ENCODE assay signal across 11 cellular contexts in genomic region chr4:7207791-7208231, GRCh38. TPM values are rescaled to one million over a fixed set of nuclear protein-coding genes. Genes with fewer than 3 reads are reported as not detected.
DNase-seq lines count a peak whose midpoint lies in the region; ATAC-seq and TF ChIP-seq lines count a peak whose summit lies in the region.
"Had no signal": no experiment of that assay in that cellular context is flagged by ENCODE, and none has a peak within 500 bp of the region (broad histone marks: within the 10 kb centered on the region; RNA-seq: fewer than 3 reads in every experiment).

No MANE protein-coding gene starts in this region.

- no peaks in the 10 kb centered on the region for H3K9me2 ChIP-seq in GM23248 (ENCODE audit: insufficient read depth)

- WGBS in GM23248 (ENCODE audit: low coverage in 1 of 2, low lambda C conversion rate in 2 of 2, missing lambda C conversion rate in 2 of 2), 2 experiments, result 39 to 41% methylated on average over 10 of the region's 10 CpGs
- 62% methylated on average over 10 of the region's 10 CpGs for WGBS in smooth muscle cell (ENCODE audit: low lambda C conversion rate)

- no peaks in the 10 kb centered on the region for H4K20me1 ChIP-seq in GM23248 (ENCODE audit: insufficient read depth)
- no peaks in the 10 kb centered on the region for H4K20me1 ChIP-seq in smooth muscle cell (ENCODE audit: low read depth)

- peak overlapping the region; percentile 37 for H3K4me3 ChIP-seq in GM23248
- H3K4me3 ChIP-seq in brain microvascular endothelial cell (ENCODE audit: low read depth, low read length), result no peak overlapping the region
- H3K4me3 ChIP-seq in left lung, result no peak overlapping the region
- no peak overlapping the region for H3K4me3 ChIP-seq in smooth muscle cell
- no peak overlapping the region for H3K4me3 ChIP-seq in mucosa of descending colon
- H3K4me3 ChIP-seq: dorsolateral prefrontal cortex had no signal

- H3K9me3 Mint-ChIP-seq in activated CD8-positive, alpha-beta T cell treated with anti-CD3 and anti-CD28 coated beads, Interleukin-2, amount 10 ng/mL, durations not matched to agents 7 days and 5 days (ENCODE audit: insufficient read depth), result no peaks in the 10 kb centered on the region
- H3K9me3 Mint-ChIP-seq: activated naive CD8-positive, alpha-beta T cell treated with anti-CD3 and anti-CD28 coated beads, Interleukin-2, amount 50 U/mL, for 24 hours had no signal

- peaks cover 31% of the 10 kb centered on the region for H3F3A ChIP-seq in GM23248 (ENCODE audit: insufficient read depth)
- H3F3A ChIP-seq in smooth muscle cell (ENCODE audit: low read depth), result peaks cover 21% of the 10 kb centered on the region

- H3K9me3 ChIP-seq in GM23248 (ENCODE audit: low read depth) (no peaks in the 10 kb centered on the region), left lung (no peaks in the 10 kb centered on the region), smooth muscle cell (replicated peaks; ENCODE audit: low read depth) (no peaks in the 10 kb centered on the region), mucosa of descending colon (no peaks in the 10 kb centered on the region)

- H3K4me1 Mint-ChIP-seq in activated CD8-positive, alpha-beta T cell treated with anti-CD3 and anti-CD28 coated beads, Interleukin-2, amount 10 ng/mL, durations not matched to agents 7 days and 5 days (ENCODE audit: low read depth), result no peaks in the 10 kb centered on the region
- H3K4me1 Mint-ChIP-seq: activated naive CD8-positive, alpha-beta T cell treated with anti-CD3 and anti-CD28 coated beads, Interleukin-2, amount 50 U/mL, for 24 hours had no signal

- no peaks in the 10 kb centered on the region for H3K36me3 Mint-ChIP-seq in activated CD8-positive, alpha-beta T cell treated with anti-CD3 and anti-CD28 coated beads, Interleukin-2, amount 10 ng/mL, durations not matched to agents 7 days and 5 days (ENCODE audit: low read depth)

- H3K4me2 ChIP-seq in GM23248 (ENCODE audit: unreplicated experiment) (peak overlapping the region; percentile 45), smooth muscle cell (peak overlapping the region; percentile 46)

- TF ChIP-seq CTCF in brain microvascular endothelial cell (IDR thresholded peaks at IDR 0.05; ENCODE audit: low read depth, low read length, missing control alignments), result no peak
- no peak for TF ChIP-seq CTCF in left lung (IDR thresholded peaks at IDR 0.05)
- no peak for TF ChIP-seq CTCF in smooth muscle cell (IDR thresholded peaks at IDR 0.05; ENCODE audit: borderline replicate concordance, insufficient read depth, poor library complexity, severe bottlenecking)
- no peak for TF ChIP-seq CTCF in mucosa of descending colon (IDR thresholded peaks at IDR 0.05)

- in situ Hi-C loops in GM23248 (cut with MboI), result no loop called here
- in situ Hi-C loops in brain microvascular endothelial cell (cut with HindIII; ENCODE audit: low pct_ligation_motif_present, low sequenced_read_pairs), result no loop called here

- ATAC-seq in left lung (no peak), GM21786 (IDR thresholded peaks at IDR 0.05; ENCODE audit: unreplicated experiment) (no peak), GM18511 (IDR thresholded peaks at IDR 0.05; ENCODE audit: unreplicated experiment) (no peak), mucosa of descending colon (no peak)
- ATAC-seq in activated CD8-positive, alpha-beta T cell treated with anti-CD3 and anti-CD28 coated beads, Interleukin-2, amount 10 ng/mL, durations not matched to agents 7 days and 5 days, result no peak
- ATAC-seq: activated naive CD8-positive, alpha-beta T cell treated with anti-CD3 and anti-CD28 coated beads, Interleukin-2, amount 50 U/mL, for 24 hours had no signal

- intact Hi-C loops in left lung (cut with DNase I), result no loop called here
- intact Hi-C loops in mucosa of descending colon (cut with DNase I, micrococcal nuclease), result no loop called here

- no peaks in the 10 kb centered on the region for H3K36me3 ChIP-seq in GM23248 (ENCODE audit: low read depth)
- no peaks in the 10 kb centered on the region for H3K36me3 ChIP-seq in brain microvascular endothelial cell (replicated peaks)
- H3K36me3 ChIP-seq in left lung, result no peaks in the 10 kb centered on the region
- no peaks in the 10 kb centered on the region for H3K36me3 ChIP-seq in smooth muscle cell (ENCODE audit: low read depth)
- no peaks in the 10 kb centered on the region for H3K36me3 ChIP-seq in mucosa of descending colon (ENCODE audit: low read depth)

- POLR2A ChIA-PET in activated CD8-positive, alpha-beta T cell treated with anti-CD3 and anti-CD28 coated beads, Interleukin-2, amount 10 ng/mL, durations not matched to agents 7 days and 5 days (lab: Charles Lee), result no interaction called here

- H3K79me2 ChIP-seq in GM23248 (ENCODE audit: insufficient read depth), result no peaks in the 10 kb centered on the region
- H3K79me2 ChIP-seq in smooth muscle cell (ENCODE audit: low read depth), result no peaks in the 10 kb centered on the region

- H3K9ac ChIP-seq in GM23248, result peak overlapping the region; percentile 74
- peak overlapping the region; percentile 52 for H3K9ac ChIP-seq in smooth muscle cell (ENCODE audit: low read depth)

- H3K27me3 ChIP-seq in GM23248 (replicated peaks; ENCODE audit: insufficient read depth), result no peaks in the 10 kb centered on the region
- no peaks in the 10 kb centered on the region for H3K27me3 ChIP-seq in brain microvascular endothelial cell (replicated peaks)
- H3K27me3 ChIP-seq in left lung, result peaks cover 0 to 18% of the 10 kb centered on the region in 2 donors
- no peaks in the 10 kb centered on the region for H3K27me3 ChIP-seq in smooth muscle cell (ENCODE audit: low read depth)

- DNase-seq in GM23248 (peak; percentile 56), brain microvascular endothelial cell (no peak), left lung (peak in 1 of 2 donors; percentile 64), smooth muscle cell (lab: John Stamatoyannopoulos, UW; ENCODE audit: unreplicated experiment) (no peak), mucosa of descending colon (no peak)
- no peak for DNase-seq in activated CD8-positive, alpha-beta T cell treated with anti-CD3 and anti-CD28 coated beads, Interleukin-2, amount 10 ng/mL, durations not matched to agents 7 days and 5 days
- DNase-seq: activated naive CD8-positive, alpha-beta T cell treated with anti-CD3 and anti-CD28 coated beads, Interleukin-2, amount 50 U/mL, for 24 hours; NCI-H2171 had no signal

- H3K27me3 Mint-ChIP-seq in activated CD8-positive, alpha-beta T cell treated with anti-CD3 and anti-CD28 coated beads, Interleukin-2, amount 10 ng/mL, durations not matched to agents 7 days and 5 days (ENCODE audit: low read depth), result peaks cover 4% of the 10 kb centered on the region

- H3K27ac ChIP-seq in GM23248 (peak overlapping the region; percentile 95), brain microvascular endothelial cell (peak overlapping the region; percentile 90), left lung (peak overlapping the region; percentile 23 to 73), smooth muscle cell (ENCODE audit: low read depth) (peak overlapping the region; percentile 95)

- H2AFZ ChIP-seq in GM23248 (0 out of 2 replicates have a peak overlapping the region, but pooled peaks have one; percentile 15), smooth muscle cell (ENCODE audit: low read depth) (no peak overlapping the region)

- H3K4me3 Mint-ChIP-seq in activated CD8-positive, alpha-beta T cell treated with anti-CD3 and anti-CD28 coated beads, Interleukin-2, amount 10 ng/mL, durations not matched to agents 7 days and 5 days, result no peak overlapping the region
- H3K4me3 Mint-ChIP-seq: activated naive CD8-positive, alpha-beta T cell treated with anti-CD3 and anti-CD28 coated beads, Interleukin-2, amount 50 U/mL, for 24 hours had no signal

- CTCF ChIA-PET in activated CD8-positive, alpha-beta T cell treated with anti-CD3 and anti-CD28 coated beads, Interleukin-2, amount 10 ng/mL, durations not matched to agents 7 days and 5 days (lab: Charles Lee), result no interaction called here

- H3K4me1 ChIP-seq in GM23248 (ENCODE audit: insufficient read depth) (peaks cover 70% of the 10 kb centered on the region), left lung (peaks cover 13 to 19% of the 10 kb centered on the region in 2 donors), smooth muscle cell (ENCODE audit: low read depth) (peaks cover 40% of the 10 kb centered on the region), mucosa of descending colon (ENCODE audit: low read depth) (no peaks in the 10 kb centered on the region)

- H3K27ac Mint-ChIP-seq in activated CD8-positive, alpha-beta T cell treated with anti-CD3 and anti-CD28 coated beads, Interleukin-2, amount 10 ng/mL, durations not matched to agents 7 days and 5 days, result no peak overlapping the region
- H3K27ac Mint-ChIP-seq: activated naive CD8-positive, alpha-beta T cell treated with anti-CD3 and anti-CD28 coated beads, Interleukin-2, amount 50 U/mL, for 24 hours had no signal

RNA-seq across cellular contexts. Expression of gene SORCS2, which starts 15.5 kb away (rescaled TPM):
- 1.4 and 4.3 TPM in 2 replicates for total RNA-seq in GM23248 (2014; rRNA removed; shearing (Covaris generic))
- polyA plus RNA-seq in GM23248 (2016; fragmentation: Nextera tagmentation; extraction: Ambion mirVana) (0.38 and 0.74 TPM in 2 replicates), smooth muscle cell (5.2 and 5.9 TPM in 2 replicates)
- total RNA-seq in left lung (1 to 10 TPM; 6.5 to 9.6 TPM), smooth muscle cell (3.9 and 9.3 TPM in 2 replicates), mucosa of descending colon (1 to 10 TPM in 2 of 3 donors, under 1 TPM in 1; 0.20 to 3.1 (median 1.5) TPM)
- total RNA-seq in activated CD8-positive, alpha-beta T cell treated with anti-CD3 and anti-CD28 coated beads, Interleukin-2, amount 10 ng/mL, durations not matched to agents 7 days and 5 days, result not detected
